In the genomic region with DNA sequence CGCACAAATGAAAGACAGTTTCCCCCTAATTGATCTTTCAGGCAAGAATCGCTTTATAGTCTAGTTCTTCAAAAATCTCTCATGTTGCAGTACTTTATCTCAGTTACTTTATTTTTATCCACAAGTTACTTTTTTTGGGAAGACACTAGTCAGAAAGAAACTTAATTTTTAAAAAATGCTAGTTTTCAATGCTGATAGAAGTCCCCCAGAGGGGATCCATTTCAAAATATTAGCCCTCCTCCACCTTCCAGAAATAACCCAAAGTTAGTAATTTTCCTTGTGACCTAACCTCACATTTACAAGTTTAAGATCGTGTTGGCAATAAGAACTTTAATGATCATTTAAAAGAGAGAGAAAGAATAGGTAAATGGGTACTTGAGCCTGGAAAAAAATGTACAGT, we compare ENCODE assay signal across 30 cellular contexts. TPM values are rescaled to one million over a fixed set of nuclear protein-coding genes. Genes with fewer than 3 reads are reported as not detected.
"Had no signal": no experiment of that assay in that cellular context is flagged by ENCODE, and none has a peak within 500 bp of the region (broad histone marks: within the 10 kb centered on the region; RNA-seq: fewer than 3 reads in every experiment).

No MANE protein-coding gene starts in this region.

- DNase-seq: dermis blood vessel endothelial cell; dorsolateral prefrontal cortex; effector CD4-positive, alpha-beta T cell; effector memory CD4-positive, alpha-beta T cell; foreskin keratinocyte; glutamatergic neuron; head of caudate nucleus; heart right ventricle; hippocampal formation; left cardiac atrium; left lung; left ventricle myocardium superior; lower lobe of right lung; mesenchymal stem cell; mucosa of descending colon had no signal

- H3K27ac ChIP-seq: coronary artery, dorsolateral prefrontal cortex, esophagus muscularis mucosa, foreskin keratinocyte, gastroesophageal sphincter, heart right ventricle, left lung, lower lobe of right lung had no signal

- H3K27ac Mint-ChIP-seq: mesothelial cell of epicardium had no signal

- ATAC-seq: foreskin keratinocyte, gastroesophageal sphincter, heart right ventricle, left cardiac atrium, left lung, left ventricle myocardium superior, lower lobe of right lung, mucosa of descending colon had no signal

- H3K4me3 Mint-ChIP-seq: mesothelial cell of epicardium had no signal

- H3K9me3 ChIP-seq: esophagus muscularis mucosa, gastroesophageal sphincter, heart right ventricle, left lung, lower lobe of right lung, mucosa of descending colon had no signal

- H3K4me3 ChIP-seq: coronary artery, dorsolateral prefrontal cortex, esophagus muscularis mucosa, gastroesophageal sphincter, heart right ventricle, left lung, lower lobe of right lung, mucosa of descending colon had no signal

- FAIRE-seq: colon, endothelial cell of umbilical vein, frontal cortex, islet of Langerhans, keratinocyte had no signal

- H3K36me3 ChIP-seq: lower lobe of right lung had no signal

- H3K9me3 Mint-ChIP-seq: mesothelial cell of epicardium had no signal

- H3K27me3 ChIP-seq: dorsolateral prefrontal cortex, esophagus muscularis mucosa, foreskin keratinocyte, gastroesophageal sphincter, heart right ventricle, left lung had no signal

- H3K4me1 ChIP-seq: foreskin keratinocyte, left lung, lower lobe of right lung had no signal

RNA-seq across cellular contexts. Expression of a gene that starts 47.5 kb away (rescaled TPM):
- total RNA-seq: dermis blood vessel endothelial cell, endothelial cell of umbilical vein, epithelial cell of proximal tubule, fibroblast of villous mesenchyme, foreskin keratinocyte, kidney epithelial cell, left lung, left ventricle myocardium superior, lower lobe of right lung, mesenteric fat pad had no signal
- polyA plus RNA-seq: endothelial cell of umbilical vein, esophagus, fibroblast of lung, foreskin keratinocyte, heart right ventricle had no signal
